Comparison of ENCODE assay signal across 1 cellular context in the genomic region with DNA sequence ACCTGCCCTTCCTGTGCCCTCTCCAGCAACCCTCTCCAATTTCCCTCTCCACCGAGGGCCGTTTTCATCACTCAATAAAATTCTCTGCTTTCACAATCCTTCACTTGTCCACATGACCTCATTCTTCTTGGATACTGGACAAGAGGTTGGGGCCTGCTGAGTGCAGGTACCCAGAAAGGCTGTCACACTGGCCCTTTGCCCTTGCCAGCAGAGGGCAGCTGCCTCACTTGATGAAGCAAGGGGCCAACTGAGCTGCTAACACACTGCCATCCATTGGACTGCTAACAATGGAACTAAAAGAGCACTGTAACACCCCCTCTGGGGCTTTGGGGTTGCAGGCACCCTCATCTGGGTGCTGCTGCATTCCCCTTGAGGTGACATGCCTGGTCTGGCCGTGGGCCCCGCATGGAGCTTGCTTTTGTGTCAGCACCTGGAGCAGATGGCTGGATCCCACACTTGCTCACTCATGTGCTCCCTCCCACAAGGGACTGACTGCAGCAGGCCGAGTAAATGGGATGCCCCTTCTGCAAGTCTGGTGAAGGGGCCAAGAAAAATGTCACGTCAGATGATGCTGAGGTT.
TF ChIP-seq lines count a peak whose summit lies in the region.

No MANE protein-coding gene starts in this region.

TF ChIP-seq in HepG2, 621 proteins besides CTCF, POLR2A, EP300 and RAD21 (continued from another document):
- TF ChIP-seq, protein P1, sequence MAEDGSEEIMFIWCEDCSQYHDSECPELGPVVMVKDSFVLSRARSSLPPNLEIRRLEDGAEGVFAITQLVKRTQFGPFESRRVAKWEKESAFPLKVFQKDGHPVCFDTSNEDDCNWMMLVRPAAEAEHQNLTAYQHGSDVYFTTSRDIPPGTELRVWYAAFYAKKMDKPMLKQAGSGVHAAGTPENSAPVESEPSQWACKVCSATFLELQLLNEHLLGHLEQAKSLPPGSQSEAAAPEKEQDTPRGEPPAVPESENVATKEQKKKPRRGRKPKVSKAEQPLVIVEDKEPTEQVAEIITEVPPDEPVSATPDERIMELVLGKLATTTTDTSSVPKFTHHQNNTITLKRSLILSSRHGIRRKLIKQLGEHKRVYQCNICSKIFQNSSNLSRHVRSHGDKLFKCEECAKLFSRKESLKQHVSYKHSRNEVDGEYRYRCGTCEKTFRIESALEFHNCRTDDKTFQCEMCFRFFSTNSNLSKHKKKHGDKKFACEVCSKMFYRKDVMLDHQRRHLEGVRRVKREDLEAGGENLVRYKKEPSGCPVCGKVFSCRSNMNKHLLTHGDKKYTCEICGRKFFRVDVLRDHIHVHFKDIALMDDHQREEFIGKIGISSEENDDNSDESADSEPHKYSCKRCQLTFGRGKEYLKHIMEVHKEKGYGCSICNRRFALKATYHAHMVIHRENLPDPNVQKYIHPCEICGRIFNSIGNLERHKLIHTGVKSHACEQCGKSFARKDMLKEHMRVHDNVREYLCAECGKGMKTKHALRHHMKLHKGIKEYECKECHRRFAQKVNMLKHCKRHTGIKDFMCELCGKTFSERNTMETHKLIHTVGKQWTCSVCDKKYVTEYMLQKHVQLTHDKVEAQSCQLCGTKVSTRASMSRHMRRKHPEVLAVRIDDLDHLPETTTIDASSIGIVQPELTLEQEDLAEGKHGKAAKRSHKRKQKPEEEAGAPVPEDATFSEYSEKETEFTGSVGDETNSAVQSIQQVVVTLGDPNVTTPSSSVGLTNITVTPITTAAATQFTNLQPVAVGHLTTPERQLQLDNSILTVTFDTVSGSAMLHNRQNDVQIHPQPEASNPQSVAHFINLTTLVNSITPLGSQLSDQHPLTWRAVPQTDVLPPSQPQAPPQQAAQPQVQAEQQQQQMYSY (CRISPR knock-in tag; IDR thresholded peaks at IDR 0.05): no peak
- TF ChIP-seq ZNF367 (CRISPR knock-in tag; IDR thresholded peaks at IDR 0.05; ENCODE audit: borderline replicate concordance): no peak
- no peak for TF ChIP-seq ZNF510 (CRISPR knock-in tag; IDR thresholded peaks at IDR 0.05; ENCODE audit: low read depth)
- TF ChIP-seq ZNF816 (CRISPR knock-in tag; IDR thresholded peaks at IDR 0.05; ENCODE audit: borderline replicate concordance): no peak
- TF ChIP-seq AHR (CRISPR knock-in tag; IDR thresholded peaks at IDR 0.05): no peak
- no peak for TF ChIP-seq ARNT (IDR thresholded peaks at IDR 0.05)
